ENCODE assay signal across 1 cellular context in the genomic region with DNA sequence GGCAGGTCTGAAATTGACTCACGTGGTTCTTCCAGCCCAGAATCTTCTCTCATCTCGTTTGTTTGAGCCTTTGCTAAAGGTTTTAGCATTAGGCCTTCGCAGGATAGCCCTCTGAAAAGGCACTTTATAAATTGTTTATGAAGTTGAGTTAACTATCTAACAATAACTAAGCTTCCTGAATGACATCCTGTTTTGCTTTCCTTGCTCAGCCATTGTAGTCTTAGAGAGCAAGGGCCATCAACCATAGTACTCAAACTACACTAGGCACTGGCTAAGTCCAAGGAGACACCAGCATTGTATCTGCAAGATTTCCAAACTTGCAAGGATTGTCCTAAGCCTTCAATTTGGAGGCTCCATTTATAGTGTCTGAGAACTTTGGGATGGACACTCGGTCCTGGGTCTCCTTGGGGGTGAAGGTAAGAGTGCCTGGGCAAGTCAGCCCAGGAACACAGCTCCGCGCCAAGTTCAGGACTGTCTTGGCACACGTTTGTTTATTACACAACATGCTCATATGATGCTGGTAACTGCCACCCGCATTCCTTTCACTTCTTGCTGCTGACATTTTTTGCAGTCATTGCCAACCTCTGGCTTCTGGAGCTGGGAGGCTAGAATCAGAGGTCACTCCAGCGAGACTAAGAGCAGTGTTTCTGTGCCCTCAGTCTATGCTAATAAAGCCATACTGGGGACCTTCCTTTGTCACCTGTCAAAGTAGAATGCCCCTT.
TF ChIP-seq lines count a peak whose summit lies in the region.

No MANE protein-coding gene starts in this region.

TF ChIP-seq in IMR-90, 13 proteins besides CTCF, POLR2A, EP300 and RAD21:
- no peak for TF ChIP-seq CHD1 (IDR thresholded peaks at IDR 0.05; ENCODE audit: low read depth, low read length)
- TF ChIP-seq CEBPB (IDR thresholded peaks at IDR 0.05; ENCODE audit: low read depth, low read length): 0 out of 2 replicates have a peak, but pooled peaks have one; percentile 19
